In the genomic region with DNA sequence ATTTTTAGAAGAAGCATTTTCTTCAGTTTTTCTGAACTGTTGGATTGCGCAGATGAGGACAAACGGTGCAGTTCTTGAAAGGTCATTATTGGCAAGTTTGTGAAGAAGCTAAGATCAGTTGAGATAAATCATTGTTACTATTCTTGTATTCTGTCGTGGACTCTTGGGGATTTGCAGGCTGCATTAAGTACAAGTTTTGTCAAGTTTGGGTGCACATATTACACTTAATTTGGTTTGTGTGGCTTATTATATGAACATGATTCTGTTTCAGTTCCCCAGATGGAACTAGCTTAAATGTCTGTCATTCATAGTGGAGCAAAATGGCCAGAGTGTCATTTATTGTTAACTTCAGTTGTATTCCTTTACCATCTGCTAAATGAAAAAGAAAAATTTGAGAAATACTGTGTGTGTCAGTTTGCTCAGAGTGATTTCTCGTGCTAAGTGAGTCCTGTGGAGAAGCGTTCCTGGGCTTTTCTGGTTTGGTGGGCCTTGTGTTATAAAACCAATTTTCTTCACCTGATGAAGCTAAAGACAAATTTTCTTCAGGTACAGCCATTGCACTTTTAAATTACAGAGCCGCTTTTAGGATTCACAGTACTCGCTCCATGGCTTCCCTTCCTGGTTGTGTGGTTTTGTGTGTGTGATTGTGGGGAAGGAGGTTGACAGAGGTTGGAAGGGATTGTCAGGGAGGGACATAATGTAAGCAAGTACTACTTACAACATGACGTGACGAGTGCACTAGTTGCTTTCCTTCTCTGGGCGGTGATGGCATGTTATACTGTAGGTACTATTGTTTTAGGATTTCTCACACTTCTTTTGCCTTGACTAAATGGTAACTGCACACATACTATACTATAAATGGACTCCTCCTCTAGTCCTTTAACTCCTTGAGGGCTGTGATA, we compare ENCODE assay signal across 8 cellular contexts. TPM values are rescaled to one million over a fixed set of nuclear protein-coding genes. Genes with fewer than 3 reads are reported as not detected.
DNase-seq lines count a peak whose midpoint lies in the region; ATAC-seq, FAIRE-seq and TF ChIP-seq lines count a peak whose summit lies in the region.

No MANE protein-coding gene starts in this region.

- FAIRE-seq in GM19239 (lab: Jason Lieb, UNC) (peak; percentile 4), D721Med (lab: Jason Lieb, UNC) (no peak)

- H3K9ac ChIP-seq in skeletal muscle satellite cell (ENCODE audit: low read depth, low read length), result peak overlapping the region; percentile 83

- no peaks in the 10 kb centered on the region for H3K36me3 ChIP-seq in skeletal muscle satellite cell (ENCODE audit: insufficient read depth, low read length)

- DNase-seq in GM19239 (ENCODE audit: insufficient read length, low spot score) (no peak), SW480 (ENCODE audit: low spot score) (peak; percentile 29), fibroblast of the aortic adventitia (ENCODE audit: low read depth) (no peak), D721Med (ENCODE audit: insufficient read length, low spot score) (no peak), NCI-H446 (lab: John Stamatoyannopoulos, UW) (no peak), hippocampal formation (lab: John Stamatoyannopoulos, UW) (no peak)

- peaks cover 12% of the 10 kb centered on the region for H3K4me1 ChIP-seq in skeletal muscle satellite cell (ENCODE audit: control insufficient read depth, insufficient read depth, low read length)

- ATAC-seq in HG03196 (IDR thresholded peaks at IDR 0.05; ENCODE audit: unreplicated experiment), result no peak

- no peaks in the 10 kb centered on the region for H3K27me3 ChIP-seq in skeletal muscle satellite cell (ENCODE audit: control insufficient read depth, insufficient read depth, low read length)

- H3K9me3 ChIP-seq in skeletal muscle satellite cell (replicated peaks; ENCODE audit: low read length), result no peaks in the 10 kb centered on the region

- H3K4me3 ChIP-seq in fibroblast of the aortic adventitia (ENCODE audit: low read depth, low read length) (peak overlapping the region; percentile 74), skeletal muscle satellite cell (ENCODE audit: low read length) (peak overlapping the region; percentile 91)

- TF ChIP-seq CTCF in fibroblast of the aortic adventitia (IDR thresholded peaks at IDR 0.05; ENCODE audit: insufficient read depth, low read length), result no peak
- TF ChIP-seq CTCF in D721Med (IDR thresholded peaks at IDR 0.05; ENCODE audit: insufficient read depth, missing control alignments), result no peak

- H3K4me2 ChIP-seq in skeletal muscle satellite cell (ENCODE audit: low read length), result peak overlapping the region; percentile 95

RNA-seq across cellular contexts. Expression of gene AKAP13, which starts 1.7 kb away (rescaled TPM):
- total RNA-seq in fibroblast of the aortic adventitia (ENCODE audit: low replicate concordance), result 87.7 and 89.9 TPM in 2 replicates
- total RNA-seq in skeletal muscle satellite cell (2012; rRNA removed), result 47.1 and 51.5 TPM in 2 replicates
